In genomic region chr12:113639474-113639873, GRCh38 we compare ENCODE assay signal across 27 cellular contexts.
"Had no signal": no experiment of that assay in that cellular context is flagged by ENCODE, and none has a peak within 500 bp of the region (broad histone marks: within the 10 kb centered on the region; RNA-seq: fewer than 3 reads in every experiment).

No MANE protein-coding gene starts in this region.

- H3K36me3 ChIP-seq: cardiac muscle cell, SJCRH30, WERI-Rb-1 had no signal

- ATAC-seq: activated CD8-positive, alpha-beta T cell treated with anti-CD3 and anti-CD28 coated beads for 36 hours; activated T-cell treated with anti-CD3 and anti-CD28 coated beads, Interleukin-2, amount 50 U/mL, for 72 hours; activated T-helper 17 cell treated with anti-CD3 and anti-CD28 coated beads, Interleukin-2, amount 50 U/mL, for 72 hours had no signal

- DNase-seq: activated CD4-positive, alpha-beta T cell treated with anti-CD3 and anti-CD28 coated beads, Interleukin-2, amount 10 ng/mL, durations not matched to agents 24 days and 14 days; activated CD4-positive, alpha-beta T cell treated with anti-CD3 and anti-CD28 coated beads, Interleukin-2, amount 50 U/mL, for 4 hours; activated CD8-positive, alpha-beta T cell treated with anti-CD3 and anti-CD28 coated beads for 36 hours; activated effector memory CD4-positive, alpha-beta T cell treated with anti-CD3 and anti-CD28 coated beads, Interleukin-2, amount 50 U/mL, for 16 hours; activated naive CD4-positive, alpha-beta T cell; activated naive CD4-positive, alpha-beta T cell treated with anti-CD3 and anti-CD28 coated beads, Interleukin-2, amount 50 U/mL, for 16 hours; activated naive CD8-positive, alpha-beta T cell treated with anti-CD3 and anti-CD28 coated beads for 36 hours; activated T-cell treated with anti-CD3 and anti-CD28 coated beads, Interleukin-2, amount 50 U/mL, for 1 hour; activated T-cell treated with anti-CD3 and anti-CD28 coated beads, Interleukin-2, amount 50 U/mL, for 72 hours; amniotic stem cell; aorta; NCI-H1105; NCI-H1417 treated with DMSO at 0.1 percent for 48 hours; NCI-H1694; NCI-H1930; NCI-H2081 treated with DMSO at 0.1 percent for 48 hours; NCI-H226; NCI-H446 treated with DMSO at 0.1 percent for 48 hours; NCI-H524 treated with DMSO at 0.1 percent for 48 hours; SHP77; SJCRH30; T1000; WERI-Rb-1 had no signal

- H3K4me1 Mint-ChIP-seq: activated CD4-positive, alpha-beta T cell treated with anti-CD3 and anti-CD28 coated beads, Interleukin-2, amount 10 ng/mL, durations not matched to agents 24 days and 14 days; activated T-helper 17 cell treated with anti-CD3 and anti-CD28 coated beads, Interleukin-2, amount 50 U/mL, for 72 hours; central memory CD8-positive, alpha-beta T cell had no signal

- H3K4me3 ChIP-seq: cardiac muscle cell, SJCRH30, SK-N-MC had no signal

- H3K27ac Mint-ChIP-seq: activated CD4-positive, alpha-beta T cell treated with anti-CD3 and anti-CD28 coated beads, Interleukin-2, amount 10 ng/mL, durations not matched to agents 24 days and 14 days; activated CD8-positive, alpha-beta T cell treated with anti-CD3 and anti-CD28 coated beads for 36 hours; activated naive CD8-positive, alpha-beta T cell treated with anti-CD3 and anti-CD28 coated beads for 36 hours; activated T-cell treated with anti-CD3 and anti-CD28 coated beads, Interleukin-2, amount 50 U/mL, for 72 hours; activated T-helper 17 cell treated with anti-CD3 and anti-CD28 coated beads, Interleukin-2, amount 50 U/mL, for 72 hours had no signal

- H3K4me3 Mint-ChIP-seq: activated CD4-positive, alpha-beta T cell treated with anti-CD3 and anti-CD28 coated beads, Interleukin-2, amount 10 ng/mL, durations not matched to agents 24 days and 14 days; activated CD8-positive, alpha-beta T cell treated with anti-CD3 and anti-CD28 coated beads for 36 hours; activated naive CD8-positive, alpha-beta T cell treated with anti-CD3 and anti-CD28 coated beads for 36 hours; activated T-cell treated with anti-CD3 and anti-CD28 coated beads, Interleukin-2, amount 50 U/mL, for 72 hours; activated T-helper 17 cell treated with anti-CD3 and anti-CD28 coated beads, Interleukin-2, amount 50 U/mL, for 72 hours; central memory CD8-positive, alpha-beta T cell had no signal

- H3K4me1 ChIP-seq: SJCRH30 had no signal

- H3K36me3 Mint-ChIP-seq: activated naive CD8-positive, alpha-beta T cell treated with anti-CD3 and anti-CD28 coated beads for 36 hours had no signal

- H3K9me3 ChIP-seq: SJCRH30 had no signal

- H3K27ac ChIP-seq: cardiac muscle cell, SJCRH30, SK-N-MC, WERI-Rb-1 had no signal

- H3K9me3 Mint-ChIP-seq: activated CD4-positive, alpha-beta T cell treated with anti-CD3 and anti-CD28 coated beads, Interleukin-2, amount 10 ng/mL, durations not matched to agents 24 days and 14 days; activated CD8-positive, alpha-beta T cell treated with anti-CD3 and anti-CD28 coated beads for 36 hours; activated naive CD8-positive, alpha-beta T cell treated with anti-CD3 and anti-CD28 coated beads for 36 hours; activated T-cell treated with anti-CD3 and anti-CD28 coated beads, Interleukin-2, amount 50 U/mL, for 72 hours; activated T-helper 17 cell treated with anti-CD3 and anti-CD28 coated beads, Interleukin-2, amount 50 U/mL, for 72 hours; central memory CD8-positive, alpha-beta T cell had no signal
